In genomic region chr19:33250500-33250899, GRCh38 we compare ENCODE assay signal across 23 cellular contexts. TPM values are rescaled to one million over a fixed set of nuclear protein-coding genes. Genes with fewer than 3 reads are reported as not detected.
"Had no signal": no experiment of that assay in that cellular context is flagged by ENCODE, and none has a peak within 500 bp of the region (broad histone marks: within the 10 kb centered on the region; RNA-seq: fewer than 3 reads in every experiment).

No MANE protein-coding gene starts in this region.

- H3K9ac ChIP-seq: neural progenitor cell had no signal

- H2AFZ ChIP-seq: neural progenitor cell had no signal

- H3K4me1 ChIP-seq: neural progenitor cell, prostate gland, right atrium auricular region, sigmoid colon, thyroid gland had no signal

- H3K27me3 ChIP-seq: neural progenitor cell, right atrium auricular region, thyroid gland had no signal

- H3K27ac ChIP-seq: esophagus squamous epithelium, heart right ventricle, neural progenitor cell, prostate gland, right atrium auricular region, sigmoid colon, stomach, thyroid gland had no signal

- H3K4me2 ChIP-seq: neural progenitor cell had no signal

- H3K9me3 ChIP-seq: prostate gland, thyroid gland had no signal

- DNase-seq: cortex of kidney; effector memory CD8-positive, alpha-beta T cell; esophagus squamous epithelium; foreskin melanocyte; glutamatergic neuron; heart right ventricle; hippocampal formation; immature natural killer cell; mesenchymal stem cell; naive thymus-derived CD4-positive, alpha-beta T cell; nucleus accumbens; sigmoid colon; stimulated activated CD4-positive, alpha-beta T cell treated with anti-CD3 and anti-CD28 coated beads, Interleukin-2, amount 100 ng/mL, for 24 hours; stimulated activated CD4-positive, alpha-beta T cell treated with anti-CD3 and anti-CD28 coated beads, Interleukin-4, amount 100 ng/mL, for 24 hours; stimulated activated naive CD4-positive, alpha-beta T cell treated with Interleukin-2 at 50 U/mL for 16 hours; stomach; thyroid gland had no signal

- ATAC-seq: effector memory CD8-positive, alpha-beta T cell; heart right ventricle; left lobe of liver; naive thymus-derived CD4-positive, alpha-beta T cell; stimulated activated effector memory CD8-positive, alpha-beta T cell treated with anti-CD3 and anti-CD28 coated beads, Interleukin-12 subunit alpha, Interleukin-12 subunit beta, amount 100 ng/mL, for 72 hours had no signal

- H3K4me3 ChIP-seq: esophagus squamous epithelium, heart right ventricle, neural progenitor cell, prostate gland, right atrium auricular region, sigmoid colon, stomach, thyroid gland had no signal

- H3K36me3 ChIP-seq: esophagus squamous epithelium, heart right ventricle, neural progenitor cell, prostate gland, right atrium auricular region, sigmoid colon, stomach, thyroid gland had no signal

RNA-seq across cellular contexts. Expression of gene SLC7A10, which starts 24.9 kb away (rescaled TPM):
- polyA plus RNA-seq: immature natural killer cell; keratinocyte; naive thymus-derived CD4-positive, alpha-beta T cell; stomach had no signal

RNA-seq across cellular contexts. Expression of gene CEBPA, which starts 51.8 kb away (rescaled TPM):
- polyA plus RNA-seq: naive thymus-derived CD4-positive, alpha-beta T cell had no signal

RNA-seq across cellular contexts. Expression of gene LRP3, which starts 56.4 kb away (rescaled TPM):
- polyA plus RNA-seq: immature natural killer cell; naive thymus-derived CD4-positive, alpha-beta T cell had no signal
